1 cellular context compared by ENCODE assay signal in genomic region chr22:37378642-37379058, GRCh38.
TF ChIP-seq lines count a peak whose summit lies in the region.

No MANE protein-coding gene starts in this region.

TF ChIP-seq in HEK293, 187 proteins besides CTCF, POLR2A, EP300 and RAD21 (continued from another document):
- TF ChIP-seq ZBTB44 (tag by site-specific recombination; IDR thresholded peaks at IDR 0.05): no peak
- TF ChIP-seq ZIC2 (tag by site-specific recombination; IDR thresholded peaks at IDR 0.05): peak; percentile 87
- peak; percentile 51 for TF ChIP-seq ZFHX2 (tag by site-specific recombination; conservative IDR thresholded peaks at IDR 0.05)
- no peak for TF ChIP-seq ZNF16 (tag by site-specific recombination; IDR thresholded peaks at IDR 0.05; ENCODE audit: low read depth)
- no peak for TF ChIP-seq ZNF148 (tag by site-specific recombination; IDR thresholded peaks at IDR 0.05; ENCODE audit: borderline replicate concordance)
- TF ChIP-seq ZNF549 (tag by site-specific recombination; IDR thresholded peaks at IDR 0.05): no peak
- TF ChIP-seq KLF17 (tag by site-specific recombination; IDR thresholded peaks at IDR 0.05): peak; percentile 88
- no peak for TF ChIP-seq ZNF214 (tag by site-specific recombination; IDR thresholded peaks at IDR 0.05; ENCODE audit: borderline replicate concordance)
- no peak for TF ChIP-seq REPIN1 (tag by site-specific recombination; IDR thresholded peaks at IDR 0.05; ENCODE audit: low read depth)
- peak; percentile 82 for TF ChIP-seq KLF1 (tag by site-specific recombination; IDR thresholded peaks at IDR 0.05)
- peak; percentile 70 for TF ChIP-seq GLIS2 (tag by site-specific recombination; IDR thresholded peaks at IDR 0.05)
- TF ChIP-seq ZNF398 (tag by site-specific recombination; IDR thresholded peaks at IDR 0.05): peak; percentile 18; the same call in 1 of the 2 replicates
